In genomic region chr2:130230907-130231306, GRCh38 we compare ENCODE assay signal across 13 cellular contexts. TPM values are rescaled to one million over a fixed set of nuclear protein-coding genes. Genes with fewer than 3 reads are reported as not detected.
"Had no signal": no experiment of that assay in that cellular context is flagged by ENCODE, and none has a peak within 500 bp of the region (broad histone marks: within the 10 kb centered on the region; RNA-seq: fewer than 3 reads in every experiment).

No MANE protein-coding gene starts in this region.

RNA-seq across cellular contexts. Expression of gene TUBA3E, which starts 32.7 kb away (rescaled TPM):
- total RNA-seq: activated B cell treated with CpG ODN at 0.5 μM for 24 hours; activated CD4-positive, alpha-beta memory T cell treated with anti-CD3 and anti-CD28 coated beads for 36 hours; activated CD4-positive, alpha-beta memory T cell treated with anti-CD3 and anti-CD28 coated beads, Interleukin-2, amount 10 ng/mL, durations not matched to agents 7 days and 5 days; activated CD4-positive, alpha-beta T cell treated with anti-CD3 and anti-CD28 coated beads for 36 hours; activated CD4-positive, alpha-beta T cell treated with anti-CD3 and anti-CD28 coated beads, Interleukin-2, amount 10 ng/mL, durations not matched to agents 24 days and 14 days; activated CD4-positive, alpha-beta T cell treated with anti-CD3 and anti-CD28 coated beads, Interleukin-2, amount 10 ng/mL, durations not matched to agents 7 days and 5 days; activated CD8-positive, alpha-beta memory T cell treated with anti-CD3 and anti-CD28 coated beads for 36 hours; activated CD8-positive, alpha-beta memory T cell treated with anti-CD3 and anti-CD28 coated beads, Interleukin-2, amount 10 ng/mL, durations not matched to agents 7 days and 5 days; activated CD8-positive, alpha-beta T cell treated with anti-CD3 and anti-CD28 coated beads for 36 hours; activated CD8-positive, alpha-beta T cell treated with anti-CD3 and anti-CD28 coated beads, Interleukin-2, amount 10 ng/mL, durations not matched to agents 7 days and 5 days; T-helper 17 cell; T-helper 2 cell treated with Interferon-gamma antibody and Interleukin-4, amounts not matched to agents 100 ng/mL and 5 ng/mL, for 36 hours; WTC11 had no signal
